ENCODE assay signal across 1 cellular context in the genomic region with DNA sequence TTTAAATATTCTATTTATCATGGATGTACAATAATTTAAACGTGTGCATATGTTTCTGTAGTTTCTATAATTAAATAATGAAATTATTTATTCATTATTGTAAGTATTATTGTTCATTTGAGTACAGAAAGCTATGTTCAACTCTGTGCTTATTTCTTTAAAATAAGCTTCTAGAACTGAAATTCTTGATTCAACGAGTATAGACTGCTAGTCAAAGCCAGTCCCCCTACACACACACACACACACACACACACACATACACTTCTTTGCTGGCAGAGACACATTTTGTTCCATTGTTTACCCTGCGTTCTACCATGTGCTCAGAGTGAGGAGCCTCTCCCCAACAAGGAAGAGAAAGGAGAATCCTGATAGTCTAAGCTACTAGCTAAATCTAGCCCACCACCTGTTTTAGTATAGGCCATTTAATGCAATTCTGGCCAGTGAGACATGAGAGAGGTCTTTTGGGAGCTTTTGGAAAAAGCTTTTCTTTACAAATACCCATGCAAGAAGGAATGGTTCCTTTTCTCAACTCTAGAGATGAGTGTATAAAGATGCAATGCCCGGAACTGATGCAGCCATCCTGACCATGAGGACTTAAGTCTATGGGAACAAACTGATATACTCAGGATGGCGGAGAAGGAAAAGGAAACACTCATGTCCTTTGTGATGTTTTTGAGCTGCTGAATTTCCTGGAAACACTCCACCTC.
TF ChIP-seq lines count a peak whose summit lies in the region.

No MANE protein-coding gene starts in this region.

TF ChIP-seq in GM12878, 131 proteins besides CTCF, POLR2A, EP300 and RAD21 (continued from another document):
- TF ChIP-seq, protein P1, sequence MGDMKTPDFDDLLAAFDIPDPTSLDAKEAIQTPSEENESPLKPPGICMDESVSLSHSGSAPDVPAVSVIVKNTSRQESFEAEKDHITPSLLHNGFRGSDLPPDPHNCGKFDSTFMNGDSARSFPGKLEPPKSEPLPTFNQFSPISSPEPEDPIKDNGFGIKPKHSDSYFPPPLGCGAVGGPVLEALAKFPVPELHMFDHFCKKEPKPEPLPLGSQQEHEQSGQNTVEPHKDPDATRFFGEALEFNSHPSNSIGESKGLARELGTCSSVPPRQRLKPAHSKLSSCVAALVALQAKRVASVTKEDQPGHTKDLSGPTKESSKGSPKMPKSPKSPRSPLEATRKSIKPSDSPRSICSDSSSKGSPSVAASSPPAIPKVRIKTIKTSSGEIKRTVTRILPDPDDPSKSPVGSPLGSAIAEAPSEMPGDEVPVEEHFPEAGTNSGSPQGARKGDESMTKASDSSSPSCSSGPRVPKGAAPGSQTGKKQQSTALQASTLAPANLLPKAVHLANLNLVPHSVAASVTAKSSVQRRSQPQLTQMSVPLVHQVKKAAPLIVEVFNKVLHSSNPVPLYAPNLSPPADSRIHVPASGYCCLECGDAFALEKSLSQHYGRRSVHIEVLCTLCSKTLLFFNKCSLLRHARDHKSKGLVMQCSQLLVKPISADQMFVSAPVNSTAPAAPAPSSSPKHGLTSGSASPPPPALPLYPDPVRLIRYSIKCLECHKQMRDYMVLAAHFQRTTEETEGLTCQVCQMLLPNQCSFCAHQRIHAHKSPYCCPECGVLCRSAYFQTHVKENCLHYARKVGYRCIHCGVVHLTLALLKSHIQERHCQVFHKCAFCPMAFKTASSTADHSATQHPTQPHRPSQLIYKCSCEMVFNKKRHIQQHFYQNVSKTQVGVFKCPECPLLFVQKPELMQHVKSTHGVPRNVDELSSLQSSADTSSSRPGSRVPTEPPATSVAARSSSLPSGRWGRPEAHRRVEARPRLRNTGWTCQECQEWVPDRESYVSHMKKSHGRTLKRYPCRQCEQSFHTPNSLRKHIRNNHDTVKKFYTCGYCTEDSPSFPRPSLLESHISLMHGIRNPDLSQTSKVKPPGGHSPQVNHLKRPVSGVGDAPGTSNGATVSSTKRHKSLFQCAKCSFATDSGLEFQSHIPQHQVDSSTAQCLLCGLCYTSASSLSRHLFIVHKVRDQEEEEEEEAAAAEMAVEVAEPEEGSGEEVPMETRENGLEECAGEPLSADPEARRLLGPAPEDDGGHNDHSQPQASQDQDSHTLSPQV (IDR thresholded peaks at IDR 0.05), result no peak
- TF ChIP-seq, protein P2, sequence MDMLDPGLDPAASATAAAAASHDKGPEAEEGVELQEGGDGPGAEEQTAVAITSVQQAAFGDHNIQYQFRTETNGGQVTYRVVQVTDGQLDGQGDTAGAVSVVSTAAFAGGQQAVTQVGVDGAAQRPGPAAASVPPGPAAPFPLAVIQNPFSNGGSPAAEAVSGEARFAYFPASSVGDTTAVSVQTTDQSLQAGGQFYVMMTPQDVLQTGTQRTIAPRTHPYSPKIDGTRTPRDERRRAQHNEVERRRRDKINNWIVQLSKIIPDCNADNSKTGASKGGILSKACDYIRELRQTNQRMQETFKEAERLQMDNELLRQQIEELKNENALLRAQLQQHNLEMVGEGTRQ (IDR thresholded peaks at IDR 0.05; ENCODE audit: borderline replicate concordance, low read depth, low read length), result no peak
- TF ChIP-seq RBBP5 (conservative IDR thresholded peaks at IDR 0.05) (no peak), NFIC (IDR thresholded peaks at IDR 0.05; ENCODE audit: low read depth, low read length) (0 out of 2 replicates have a peak, but pooled peaks have one; percentile 38), ZNF207 (IDR thresholded peaks at IDR 0.05; ENCODE audit: borderline replicate concordance) (no peak), GATAD2B (conservative IDR thresholded peaks at IDR 0.05; ENCODE audit: low read depth) (no peak), MTA3 (IDR thresholded peaks at IDR 0.05; ENCODE audit: borderline replicate concordance, low read length) (no peak), MYC (IDR thresholded peaks at IDR 0.05; ENCODE audit: insufficient read depth, insufficient read length, insufficient replicate concordance, low read length, severe bottlenecking) (no peak), TBL1XR1 (IDR thresholded peaks at IDR 0.05; ENCODE audit: low read depth, low read length) (no peak), CREM (IDR thresholded peaks at IDR 0.05; ENCODE audit: low read depth) (no peak)
